Comparison of ENCODE assay signal across 8 cellular contexts in genomic region chr17:55750750-55751641, GRCh38. TPM values are rescaled to one million over a fixed set of nuclear protein-coding genes. Genes with fewer than 3 reads are reported as not detected.
DNase-seq lines count a peak whose midpoint lies in the region; ATAC-seq and TF ChIP-seq lines count a peak whose summit lies in the region.

Gene PCTP (plus strand): TSS chr17:55751051. CDS start chr17:55751104, 53 bp downstream.

- 0 out of 2 replicates have a peak, but pooled peaks cover 6% of the 10 kb centered on the region for H3K4me1 ChIP-seq in Caco-2
- peaks cover 5% of the 10 kb centered on the region; the same call in 1 of the 2 replicates for H3K4me1 ChIP-seq in Panc1 (ENCODE audit: control insufficient read depth, insufficient read depth, low read length)

- peak; percentile 42 to 62 for TF ChIP-seq CTCF in Caco-2 (IDR thresholded peaks at IDR 0.05; ENCODE audit: insufficient read depth in 1 of 2, low read depth in 1 of 2, low read length in 1 of 2, severe bottlenecking in 1 of 2, unreplicated experiment in 1 of 2)
- TF ChIP-seq CTCF in GM20000 (IDR thresholded peaks at IDR 0.05; ENCODE audit: extremely low read depth, missing control alignments) = no peak
- TF ChIP-seq CTCF in Panc1 (IDR thresholded peaks at IDR 0.05) = peak; percentile 59

- peak; percentile 100 for ATAC-seq in Panc1
- peak; percentile 95 to 96 for ATAC-seq in naive B cell (ENCODE audit: low read depth in 2 of 2)
- peak; percentile 99 for ATAC-seq in stimulated activated memory B cell treated with anti-CD40 and anti-IgM and Interleukin-4, amounts not matched to agents 10 μg/mL and 1 μg/mL and 100 μg/mL, for 72 hours

- peak within 1 kb of the TSS; percentile 73 for H3K27ac ChIP-seq in Panc1 (ENCODE audit: low read length)

- H3K4me1 Mint-ChIP-seq in Caco-2 (ENCODE audit: low read depth, unreplicated experiment) (peaks cover 14% of the 10 kb centered on the region), naive B cell (peaks cover 11 to 22% (median 12%) of the 10 kb centered on the region in 3 donors)
- H3K4me1 Mint-ChIP-seq in activated T-helper 1 cell treated with anti-CD3 and anti-CD28 coated beads, Interleukin-12 subunit alpha, Interleukin-12 subunit beta, Interleukin-2, Interleukin-4 antibody, amounts not matched to agents 30 ng/mL and 10 ng/mL and 1 ng/mL, durations not matched to agents 14 hours and 24 hours and 36 hours (ENCODE audit: low read depth) = peaks cover 12% of the 10 kb centered on the region
- H3K4me1 Mint-ChIP-seq in stimulated activated memory B cell treated with anti-CD40 and anti-IgM and Interleukin-4, amounts not matched to agents 10 μg/mL and 1 μg/mL and 100 μg/mL, for 72 hours = peaks cover 21% of the 10 kb centered on the region

- CTCF ChIA-PET in Caco-2 (lab: Charles Lee) = interaction anchor here (0.5 to 1.2 kb wide), 8 partner anchors 9 to 409 kb away, joined by 3 to 11 read pairs (median 4); no protein-coding TSS in a partner anchor
- CTCF ChIA-PET in Panc1 (lab: Charles Lee) = interaction anchor here (0.6 to 1.2 kb wide), 5 partner anchors 13 to 224 kb away, joined by 3 to 5 read pairs (median 3); no protein-coding TSS in a partner anchor

- H3K27ac Mint-ChIP-seq in Caco-2 (ENCODE audit: unreplicated experiment) = peak within 1 kb of the TSS; percentile 15
- H3K27ac Mint-ChIP-seq in activated T-helper 1 cell treated with anti-CD3 and anti-CD28 coated beads, Interleukin-12 subunit alpha, Interleukin-12 subunit beta, Interleukin-2, Interleukin-4 antibody, amounts not matched to agents 30 ng/mL and 10 ng/mL and 1 ng/mL, durations not matched to agents 14 hours and 24 hours and 36 hours = peak within 1 kb of the TSS; percentile 2
- peak within 1 kb of the TSS in 3 of 6 donors; percentile 11 to 70 (median 66) for H3K27ac Mint-ChIP-seq in naive B cell
- H3K27ac Mint-ChIP-seq in stimulated activated memory B cell treated with anti-CD40 and anti-IgM and Interleukin-4, amounts not matched to agents 10 μg/mL and 1 μg/mL and 100 μg/mL, for 72 hours = peak within 1 kb of the TSS; percentile 77

- H3K27me3 ChIP-seq in Caco-2 (replicated peaks; ENCODE audit: control insufficient read depth, insufficient read depth, low read length) = no peaks in the 10 kb centered on the region
- no peaks in the 10 kb centered on the region for H3K27me3 ChIP-seq in Panc1 (ENCODE audit: control insufficient read depth, insufficient read depth, low read length)

- H3K27me3 Mint-ChIP-seq in Caco-2 (ENCODE audit: insufficient read depth, unreplicated experiment) (peaks cover 6% of the 10 kb centered on the region), naive B cell (peaks cover 11 to 27% (median 16%) of the 10 kb centered on the region in 3 donors)
- peaks cover 23% of the 10 kb centered on the region for H3K27me3 Mint-ChIP-seq in activated T-helper 1 cell treated with anti-CD3 and anti-CD28 coated beads, Interleukin-12 subunit alpha, Interleukin-12 subunit beta, Interleukin-2, Interleukin-4 antibody, amounts not matched to agents 30 ng/mL and 10 ng/mL and 1 ng/mL, durations not matched to agents 14 hours and 24 hours and 36 hours (ENCODE audit: insufficient read depth)
- H3K27me3 Mint-ChIP-seq in stimulated activated memory B cell treated with anti-CD40 and anti-IgM and Interleukin-4, amounts not matched to agents 10 μg/mL and 1 μg/mL and 100 μg/mL, for 72 hours = peaks cover 16% of the 10 kb centered on the region

- H3K9me3 ChIP-seq in Caco-2 (no peaks in the 10 kb centered on the region), Panc1 (ENCODE audit: control insufficient read depth, insufficient read depth, low read depth, low read length) (no peaks in the 10 kb centered on the region)

- H3K36me3 ChIP-seq in Caco-2 (ENCODE audit: control insufficient read depth, insufficient read depth, low read length) = no peaks in the 10 kb centered on the region
- no peaks in the 10 kb centered on the region for H3K36me3 ChIP-seq in Panc1 (ENCODE audit: control insufficient read depth, insufficient read depth, low read length)

- peak; percentile 95 to 97 for DNase-seq in Caco-2
- peak; percentile 91 for DNase-seq in GM20000 (ENCODE audit: low spot score)
- DNase-seq in HS-5 (ENCODE audit: low read depth) = peak; percentile 53
- DNase-seq in Panc1 (ENCODE audit: low read depth, low spot score) = no peak
- DNase-seq in activated T-helper 1 cell treated with anti-CD3 and anti-CD28 coated beads, Interleukin-12 subunit alpha, Interleukin-12 subunit beta, Interleukin-2, Interleukin-4 antibody, amounts not matched to agents 30 ng/mL and 10 ng/mL and 1 ng/mL, durations not matched to agents 14 hours and 24 hours and 36 hours (ENCODE audit: low spot score) = peak; percentile 85
- DNase-seq in fibroblast of gingiva (ENCODE audit: low read depth) = peak; percentile 95
- peak; percentile 80 for DNase-seq in naive B cell

- BruUV-seq in Caco-2 (replicated peaks; lab: Mats Ljungman, UMichigan) (no TSS peak), Panc1 (replicated peaks; lab: Mats Ljungman, UMichigan) (no TSS peak)

- H3K36me3 Mint-ChIP-seq in Caco-2 (ENCODE audit: insufficient read depth, unreplicated experiment) = peaks cover 11% of the 10 kb centered on the region
- H3K36me3 Mint-ChIP-seq in activated T-helper 1 cell treated with anti-CD3 and anti-CD28 coated beads, Interleukin-12 subunit alpha, Interleukin-12 subunit beta, Interleukin-2, Interleukin-4 antibody, amounts not matched to agents 30 ng/mL and 10 ng/mL and 1 ng/mL, durations not matched to agents 14 hours and 24 hours and 36 hours (ENCODE audit: low read depth) = no peaks in the 10 kb centered on the region
- no peaks in the 10 kb centered on the region for H3K36me3 Mint-ChIP-seq in naive B cell
- no peaks in the 10 kb centered on the region for H3K36me3 Mint-ChIP-seq in stimulated activated memory B cell treated with anti-CD40 and anti-IgM and Interleukin-4, amounts not matched to agents 10 μg/mL and 1 μg/mL and 100 μg/mL, for 72 hours

- intact Hi-C loops in Caco-2 (cut with micrococcal nuclease; ENCODE audit: unreplicated experiment) = loop anchor here (1.0 to 5.0 kb wide), 2 partner anchors 11 to 299 kb away; no protein-coding TSS in a partner anchor
- intact Hi-C loops in Panc1 (cut with micrococcal nuclease; ENCODE audit: unreplicated experiment) = no loop called here
- intact Hi-C loops in activated T-helper 1 cell treated with anti-CD3 and anti-CD28 coated beads, Interleukin-12 subunit alpha, Interleukin-12 subunit beta, Interleukin-2, Interleukin-4 antibody, amounts not matched to agents 30 ng/mL and 10 ng/mL and 1 ng/mL, durations not matched to agents 14 hours and 24 hours and 36 hours (cut with micrococcal nuclease) = loop anchor here (1.0 to 2.0 kb wide), 3 partner anchors 17 to 782 kb away; partner anchors contain the start of genes COX11 and STXBP4

- POLR2A ChIA-PET in Caco-2 (lab: Charles Lee) (interaction anchor here (1.2 kb wide), 1 partner anchor 15 kb away, joined by 5 read pairs; no protein-coding TSS in a partner anchor), Panc1 (lab: Charles Lee) (interaction anchor here (0.7 kb wide), 1 partner anchor 66 kb away, joined by 12 read pairs; no protein-coding TSS in a partner anchor)

- peak within 1 kb of the TSS; percentile 88 for H3K4me3 Mint-ChIP-seq in Caco-2 (ENCODE audit: unreplicated experiment)
- H3K4me3 Mint-ChIP-seq in activated T-helper 1 cell treated with anti-CD3 and anti-CD28 coated beads, Interleukin-12 subunit alpha, Interleukin-12 subunit beta, Interleukin-2, Interleukin-4 antibody, amounts not matched to agents 30 ng/mL and 10 ng/mL and 1 ng/mL, durations not matched to agents 14 hours and 24 hours and 36 hours = peak within 1 kb of the TSS; percentile 87
- peak within 1 kb of the TSS; percentile 55 to 93 (median 88) for H3K4me3 Mint-ChIP-seq in naive B cell
- H3K4me3 Mint-ChIP-seq in stimulated activated memory B cell treated with anti-CD40 and anti-IgM and Interleukin-4, amounts not matched to agents 10 μg/mL and 1 μg/mL and 100 μg/mL, for 72 hours = peak within 1 kb of the TSS; percentile 87

- H3K4me3 ChIP-seq in Caco-2 (ENCODE audit: low read depth, low read length) (peak within 1 kb of the TSS; percentile 63), Panc1 (ENCODE audit: low read depth in 2 of 2, low read length in 2 of 2) (peak within 1 kb of the TSS; percentile 77 to 78)

- H3K9me3 Mint-ChIP-seq in Caco-2 (ENCODE audit: unreplicated experiment) (no peaks in the 10 kb centered on the region), naive B cell (no peaks in the 10 kb centered on the region)
- H3K9me3 Mint-ChIP-seq in activated T-helper 1 cell treated with anti-CD3 and anti-CD28 coated beads, Interleukin-12 subunit alpha, Interleukin-12 subunit beta, Interleukin-2, Interleukin-4 antibody, amounts not matched to agents 30 ng/mL and 10 ng/mL and 1 ng/mL, durations not matched to agents 14 hours and 24 hours and 36 hours = no peaks in the 10 kb centered on the region
- H3K9me3 Mint-ChIP-seq in stimulated activated memory B cell treated with anti-CD40 and anti-IgM and Interleukin-4, amounts not matched to agents 10 μg/mL and 1 μg/mL and 100 μg/mL, for 72 hours = no peaks in the 10 kb centered on the region

- in situ Hi-C loops in Panc1 (cut with HindIII; ENCODE audit: low pct_unique_long_range_greater_than_20kb, low sequenced_read_pairs) = no loop called here

RNA-seq across cellular contexts. Expression of gene PCTP, which starts in this region (rescaled TPM):
- total RNA-seq in Caco-2 (2022) (15.7 and 16.7 TPM in 2 replicates), Panc1 (2021; ENCODE audit: unreplicated experiment) (23.7 TPM)
- 19.8 TPM for polyA plus RNA-seq in Panc1 (2012; ENCODE audit: insufficient read length)
- total RNA-seq in activated T-helper 1 cell treated with anti-CD3 and anti-CD28 coated beads, Interleukin-12 subunit alpha, Interleukin-12 subunit beta, Interleukin-2, Interleukin-4 antibody, amounts not matched to agents 30 ng/mL and 10 ng/mL and 1 ng/mL, durations not matched to agents 14 hours and 24 hours and 36 hours = 7.7 and 8.4 TPM in 2 replicates
- 10 to 100 TPM in 1 of 6 donors, 1 to 10 TPM in 5; 2.2 to 10.2 (median 5.1) TPM for polyA plus RNA-seq in naive B cell (ENCODE audit: low read depth in 6 of 6)
